In genomic region chr9:137318565-137318964, GRCh38 we compare ENCODE assay signal across 20 cellular contexts. TPM values are rescaled to one million over a fixed set of nuclear protein-coding genes. Genes with fewer than 3 reads are reported as not detected.
DNase-seq lines count a peak whose midpoint lies in the region; ATAC-seq and TF ChIP-seq lines count a peak whose summit lies in the region.
"Had no signal": no experiment of that assay in that cellular context is flagged by ENCODE, and none has a peak within 500 bp of the region (broad histone marks: within the 10 kb centered on the region; RNA-seq: fewer than 3 reads in every experiment).

No MANE protein-coding gene starts in this region.

- TF ChIP-seq POLR2A in heart left ventricle (IDR thresholded peaks at IDR 0.05) (no peak), esophagus squamous epithelium (IDR thresholded peaks at IDR 0.05) (no peak), uterus (IDR thresholded peaks at IDR 0.05) (no peak)

- H3K4me2 ChIP-seq in MM.1S (ENCODE audit: low read depth, low read length) = no peak overlapping the region
- H3K4me2 ChIP-seq: A549, PC-9 had no signal

- DNase-seq in heart left ventricle (peak in 1 of 5 donors; percentile 59), Right ventricle myocardium inferior (ENCODE audit: missing footprints) (no peak), esophagus squamous epithelium (lab: John Stamatoyannopoulos, UW) (no peak), psoas muscle (no peak), uterus (no peak), MM.1S (no peak)
- no peak for DNase-seq in activated naive CD4-positive, alpha-beta T cell (lab: John Stamatoyannopoulos, UW)
- DNase-seq: activated CD4-positive, alpha-beta T cell treated with anti-CD3 and anti-CD28 coated beads, Interleukin-2, amount 10 ng/mL, durations not matched to agents 7 days and 5 days; activated naive CD4-positive, alpha-beta T cell treated with Interleukin-2 at 50 U/mL for 16 hours; CD4-positive, alpha-beta T cell; cortex of kidney; DMS79 treated with DMSO at 0.1 percent for 48 hours; Kasumi-1; NCI-H1417 treated with DMSO at 0.1 percent for 48 hours; NCI-H748 treated with DMSO at 0.1 percent for 48 hours; stimulated activated CD4-positive, alpha-beta T cell treated with anti-CD3 and anti-CD28 coated beads, Interleukin-2, amount 100 ng/mL, for 48 hours had no signal

- no peaks in the 10 kb centered on the region for H3F3A ChIP-seq in MM.1S (ENCODE audit: insufficient read depth, low read length)

- H3K4me1 ChIP-seq in heart left ventricle = peaks cover 3 to 83% (median 45%) of the 10 kb centered on the region in 12 donors
- H3K4me1 ChIP-seq in esophagus squamous epithelium = peaks cover 34 to 67% (median 39%) of the 10 kb centered on the region in 3 donors
- H3K4me1 ChIP-seq in psoas muscle = peaks cover 9% of the 10 kb centered on the region
- H3K4me1 ChIP-seq in uterus = peaks cover 0 to 12% of the 10 kb centered on the region in 2 donors
- H3K4me1 ChIP-seq in MM.1S (ENCODE audit: low read length) = no peaks in the 10 kb centered on the region

- no peaks in the 10 kb centered on the region for H4K20me1 ChIP-seq in MM.1S (ENCODE audit: insufficient read depth, low read length)

- H3K27me3 ChIP-seq in heart left ventricle (peaks cover 0 to 21% (median 6%) of the 10 kb centered on the region in 9 donors), esophagus squamous epithelium (peaks cover 0 to 29% (median 0%) of the 10 kb centered on the region in 4 donors), psoas muscle (ENCODE audit: insufficient read depth in 3 of 3, low read length in 2 of 3) (peaks cover 0 to 31% (median 13%) of the 10 kb centered on the region in 3 donors), uterus (peaks cover 0 to 9% of the 10 kb centered on the region in 2 donors), MM.1S (replicated peaks; ENCODE audit: insufficient read depth, low read length) (peaks cover 81% of the 10 kb centered on the region)

- H3K9ac ChIP-seq in MM.1S (ENCODE audit: low read length) = no peak overlapping the region

- no peak for TF ChIP-seq CTCF in heart left ventricle (IDR thresholded peaks at IDR 0.05)
- TF ChIP-seq CTCF in esophagus squamous epithelium (IDR thresholded peaks at IDR 0.05) = no peak
- no peak for TF ChIP-seq CTCF in psoas muscle (IDR thresholded peaks at IDR 0.05)
- TF ChIP-seq CTCF in uterus (IDR thresholded peaks at IDR 0.05) = no peak
- TF ChIP-seq CTCF in MM.1S (IDR thresholded peaks at IDR 0.05; ENCODE audit: low read length) = no peak

- H3K4me3 ChIP-seq in heart left ventricle (peak overlapping the region in 4 of 12 donors; percentile 5 to 21 (median 18)), esophagus squamous epithelium (peak overlapping the region in 1 of 4 donors; percentile 11), psoas muscle (no peak overlapping the region), uterus (no peak overlapping the region), MM.1S (ENCODE audit: low read length) (no peak overlapping the region)
- H3K4me3 ChIP-seq: A549, PC-9 had no signal

- intact Hi-C loops in heart left ventricle (cut with DNase I) = loop anchor here in 2 of 10 donors (2.0 to 5.0 kb wide), 2 partner anchors 16 to 74 kb away; partner anchors contain the start of gene NRARP (in 1 of the 2)
- intact Hi-C loops in Right ventricle myocardium inferior (cut with DNase I) = no loop called here
- intact Hi-C loops in esophagus squamous epithelium (cut with DNase I) = no loop called here
- intact Hi-C loops in psoas muscle (cut with DNase I) = no loop called here
- intact Hi-C loops in uterus (cut with DNase I; ENCODE audit: low total_unique reads) = no loop called here

- H3K36me3 ChIP-seq in heart left ventricle (no peaks in the 10 kb centered on the region), esophagus squamous epithelium (no peaks in the 10 kb centered on the region), psoas muscle (ENCODE audit: insufficient read depth in 1 of 2, low read depth in 1 of 2) (no peaks in the 10 kb centered on the region), uterus (no peaks in the 10 kb centered on the region), MM.1S (replicated peaks; ENCODE audit: insufficient read depth, low read length) (no peaks in the 10 kb centered on the region)

- H3K79me2 ChIP-seq in MM.1S (ENCODE audit: low read length) = no peaks in the 10 kb centered on the region

- H3K9me3 ChIP-seq in heart left ventricle (no peaks in the 10 kb centered on the region), esophagus squamous epithelium (no peaks in the 10 kb centered on the region), psoas muscle (no peaks in the 10 kb centered on the region), uterus (no peaks in the 10 kb centered on the region), MM.1S (replicated peaks; ENCODE audit: insufficient read depth, low read length) (no peaks in the 10 kb centered on the region)
- H3K9me3 ChIP-seq: A549 had no signal

- peak overlapping the region; percentile 48 to 97 (median 75) for H3K27ac ChIP-seq in heart left ventricle
- peak overlapping the region in 3 of 4 donors; percentile 60 to 64 (median 64) for H3K27ac ChIP-seq in esophagus squamous epithelium
- H3K27ac ChIP-seq in psoas muscle = peak overlapping the region; percentile 72
- H3K27ac ChIP-seq in uterus = peak overlapping the region; percentile 55 to 76
- H3K27ac ChIP-seq in MM.1S (ENCODE audit: low read length) = no peak overlapping the region
- H3K27ac ChIP-seq: PC-9 had no signal

- no peak overlapping the region for H2AFZ ChIP-seq in MM.1S (ENCODE audit: low read length)
- H2AFZ ChIP-seq: PC-9 had no signal

- 60 to 78% (median 70%) methylated on average over 10 to 15 of the region's 15 CpGs for WGBS in heart left ventricle, 4 donors
- WGBS in esophagus squamous epithelium, 2 donors = 58% methylated on average over 4 of the region's 15 CpGs; no CpG with 5 or more reads in 1 of the 2 donors
- 75 to 83% (median 78%) methylated on average over 15 of the region's 15 CpGs for WGBS in psoas muscle, 3 donors

- no peak for ATAC-seq in heart left ventricle
- ATAC-seq in Right ventricle myocardium inferior = no peak
- ATAC-seq in psoas muscle = no peak
- ATAC-seq in HG03439 (IDR thresholded peaks at IDR 0.05; ENCODE audit: unreplicated experiment) = no peak
- ATAC-seq: HCT116 had no signal

- no peaks in the 10 kb centered on the region for H3K9me2 ChIP-seq in MM.1S (replicated peaks; ENCODE audit: insufficient read depth, low read length)

RNA-seq across cellular contexts. Expression of gene NRARP, which starts 16.5 kb away (rescaled TPM):
- total RNA-seq in heart left ventricle (10 to 100 TPM in 5 of 9 donors, 1 to 10 TPM in 4; 6.4 to 15.8 (median 10.3) TPM), Right ventricle myocardium inferior (4.7 TPM), esophagus squamous epithelium (10 to 100 TPM; 19.6 to 33.9 (median 27.5) TPM), psoas muscle (1 to 10 TPM; 3.5 to 7.5 (median 5.3) TPM), uterus (10 to 100 TPM in 2 of 4 donors, 1 to 10 TPM in 1, under 1 TPM in 1; 0.29 to 16.5 (median 11.4) TPM)
- polyA plus RNA-seq in heart left ventricle (1 to 10 TPM; 1.6 to 4.2 TPM), psoas muscle (1 to 10 TPM in 1 of 3 donors, under 1 TPM in 2; 0.73 to 1.4 (median 0.91) TPM)

RNA-seq across cellular contexts. Expression of gene TOR4A, which starts 41.0 kb away (rescaled TPM):
- 10 to 100 TPM; 14.0 to 46.4 (median 18.5) TPM for total RNA-seq in heart left ventricle
- 10 to 100 TPM in 1 of 2 donors, 1 to 10 TPM in 1; 6.6 to 16.3 TPM for polyA plus RNA-seq in heart left ventricle
- total RNA-seq in Right ventricle myocardium inferior = 16.5 TPM
- total RNA-seq in esophagus squamous epithelium = 10 to 100 TPM in 3 of 4 donors, 1 to 10 TPM in 1; 8.8 to 17.5 (median 13.5) TPM
- 1 to 10 TPM; 1.7 to 2.3 (median 2.1) TPM for total RNA-seq in psoas muscle
- polyA plus RNA-seq in psoas muscle = 1 to 10 TPM in 2 of 3 donors, under 1 TPM in 1; 0.77 to 2.3 (median 1.1) TPM
- 10 to 100 TPM in 3 of 4 donors, 1 to 10 TPM in 1; 2.6 to 12.7 (median 11.5) TPM for total RNA-seq in uterus
